In the genomic region with DNA sequence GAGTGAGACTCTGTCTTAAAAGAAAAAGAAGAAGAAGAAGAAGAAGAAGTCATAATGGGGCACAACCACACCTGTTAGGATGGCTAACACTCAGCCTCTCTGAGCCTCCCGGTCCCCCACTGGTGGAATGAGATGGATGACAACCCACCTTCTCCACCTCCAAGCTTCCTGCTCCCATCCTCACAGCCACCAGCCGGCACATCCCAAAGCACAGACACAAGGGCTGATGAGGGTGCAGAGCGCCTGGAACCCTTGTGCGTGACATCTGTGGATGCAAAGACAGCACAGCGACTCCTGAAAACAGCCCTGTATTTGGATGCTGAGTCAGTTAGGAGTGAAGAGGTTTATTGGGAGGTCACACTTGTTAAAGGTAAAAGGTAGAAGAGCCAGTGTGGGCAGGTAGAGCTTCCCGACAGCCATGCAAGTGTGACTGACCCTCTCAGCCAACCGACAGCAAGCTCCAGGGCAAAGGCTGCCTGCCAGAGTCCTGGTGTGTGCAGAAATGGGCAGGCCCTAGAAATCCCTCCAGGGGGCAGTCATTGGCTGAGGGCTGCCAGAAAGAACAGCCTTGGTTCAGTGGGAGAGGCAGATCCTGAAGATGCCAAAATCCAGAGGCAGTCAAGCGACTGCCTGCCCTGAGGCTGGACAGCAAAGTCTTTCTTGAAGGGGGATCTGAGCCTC, we compare ENCODE assay signal across 8 cellular contexts. TPM values are rescaled to one million over a fixed set of nuclear protein-coding genes. Genes with fewer than 3 reads are reported as not detected.
A peak's percentile ranks its signal among the peaks of the same experiment; 100 is the strongest.
DNase-seq lines count a peak whose midpoint lies in the region; ATAC-seq and TF ChIP-seq lines count a peak whose summit lies in the region.

No MANE protein-coding gene starts in this region.

- DNase-seq in NCI-H345 (lab: John Stamatoyannopoulos, UW) (peak; percentile 20), NCI-H345 treated with DMSO at 0.1 percent for 48 hours (lab: John Stamatoyannopoulos, UW; ENCODE audit: unreplicated experiment) (no peak), NAMALWA (ENCODE audit: low spot score) (peak; percentile 44), astrocyte of the cerebellum (ENCODE audit: low read depth) (no peak), mesendoderm (peak; percentile 81), activated gamma-delta T cell treated with Interleukin-2 at 50 U/mL for 16 hours (no peak)

- no peak overlapping the region for H2AK5ac ChIP-seq in mesendoderm (ENCODE audit: low read length)

- H2BK5ac ChIP-seq in mesendoderm (ENCODE audit: low read length) = no peak overlapping the region

- H3K18ac ChIP-seq in mesendoderm (ENCODE audit: low read length) = no peak overlapping the region

- no peak overlapping the region for H3K4me2 ChIP-seq in mesendoderm (ENCODE audit: low read length)

- H3K79me2 ChIP-seq in mesendoderm (ENCODE audit: control insufficient read depth, insufficient read depth, low read length) = no peaks in the 10 kb centered on the region

- H3K4me1 ChIP-seq in mesendoderm (ENCODE audit: control insufficient read depth, low read depth, low read length) = no peaks in the 10 kb centered on the region

- TF ChIP-seq CTCF in astrocyte of the cerebellum (IDR thresholded peaks at IDR 0.05; ENCODE audit: low read depth, low read length, missing control alignments) = peak; percentile 39

- in situ Hi-C loops in astrocyte of the cerebellum (cut with HindIII; ENCODE audit: low sequenced_read_pairs) = no loop called here

- H2BK15ac ChIP-seq in mesendoderm (replicated peaks; ENCODE audit: low read depth) = no peak overlapping the region

- no peak overlapping the region for H3K27ac ChIP-seq in mesendoderm (ENCODE audit: low read depth, low read length)

- H3K79me1 ChIP-seq in mesendoderm (ENCODE audit: low read length) = no peaks in the 10 kb centered on the region

- no peak overlapping the region for H3K23ac ChIP-seq in mesendoderm (ENCODE audit: low read length)

- no CpG with 5 or more reads among the region's 8 CpGs for WGBS in mesendoderm (ENCODE audit: extremely low coverage, insufficient coverage, low lambda C conversion rate)

- no peaks in the 10 kb centered on the region for H3K27me3 ChIP-seq in mesendoderm (ENCODE audit: insufficient read depth, low read length, poor library complexity)

- ATAC-seq in HG03442 (IDR thresholded peaks at IDR 0.05; ENCODE audit: unreplicated experiment) = no peak
- ATAC-seq in HG03039 (IDR thresholded peaks at IDR 0.05; ENCODE audit: unreplicated experiment) = no peak

- H3K4me3 ChIP-seq in astrocyte of the cerebellum (ENCODE audit: low read depth, low read length) (no peak overlapping the region), mesendoderm (ENCODE audit: low read length) (no peak overlapping the region)

- no peaks in the 10 kb centered on the region for H3K36me3 ChIP-seq in mesendoderm (ENCODE audit: control insufficient read depth, insufficient read depth, low read length)

- H4K5ac ChIP-seq in mesendoderm (ENCODE audit: low read length) = no peak overlapping the region

- no peak overlapping the region for H3K56ac ChIP-seq in mesendoderm (ENCODE audit: low read length)

- no peak overlapping the region for H2BK120ac ChIP-seq in mesendoderm (ENCODE audit: low read depth, low read length)

- no peak overlapping the region for H4K8ac ChIP-seq in mesendoderm (ENCODE audit: low read depth, low read length)

- no peak overlapping the region for H3K4ac ChIP-seq in mesendoderm (ENCODE audit: low read depth, low read length)

- H3K9ac ChIP-seq in mesendoderm (ENCODE audit: low read length) = no peak overlapping the region

RNA-seq across cellular contexts. Expression of a gene that starts 26.6 kb away (rescaled TPM):
- polyA plus RNA-seq in mesendoderm (2013, experiment 1 of 2) = 1.3 TPM
- polyA plus RNA-seq in mesendoderm (2013, experiment 2 of 2) = 1.3 TPM

Comparison
In these comparisons a context has a peak if more than half of its experiments do, and no peak if none do; other contexts are left out.
1. DNase-seq: peak in NCI-H345 (single experiment), NAMALWA (single experiment) and mesendoderm (single experiment); none in NCI-H345 treated with DMSO at 0.1 percent for 48 hours (single experiment), astrocyte of the cerebellum (single experiment) and activated gamma-delta T cell treated with Interleukin-2 at 50 U/mL for 16 hours (single experiment).